Comparison of ENCODE assay signal across 11 cellular contexts in genomic region chr14:106850913-106851825, GRCh38.
DNase-seq lines count a peak whose midpoint lies in the region; ATAC-seq lines count a peak whose summit lies in the region.
"Had no signal": no experiment of that assay in that cellular context is flagged by ENCODE, and none has a peak within 500 bp of the region (broad histone marks: within the 10 kb centered on the region; RNA-seq: fewer than 3 reads in every experiment).

No MANE protein-coding gene starts in this region.

- ATAC-seq in GM19035 (IDR thresholded peaks at IDR 0.05; ENCODE audit: unreplicated experiment) (peak; percentile 55), HG02852 (IDR thresholded peaks at IDR 0.05; ENCODE audit: unreplicated experiment) (peak; percentile 63), left ventricle myocardium superior (no peak)
- ATAC-seq: Right ventricle myocardium inferior had no signal

- DNase-seq in DMS153 treated with DMSO at 0.1 percent for 48 hours (lab: John Stamatoyannopoulos, UW; ENCODE audit: unreplicated experiment) (peak; percentile 59), NCI-H187 treated with DMSO at 0.1 percent for 48 hours (lab: John Stamatoyannopoulos, UW) (peak; percentile 93), left ventricle myocardium superior (no peak), mucosa of gallbladder (ENCODE audit: low spot score) (no peak), DMS 273 (lab: John Stamatoyannopoulos, UW; ENCODE audit: unreplicated experiment) (no peak)
- DNase-seq in stimulated activated CD4-positive, alpha-beta T cell treated with anti-CD3 and anti-CD28 coated beads, Interleukin-12 subunit alpha, Interleukin-12 subunit beta, amount 100 ng/mL, for 4 hours: no peak
- DNase-seq: foreskin melanocyte, H7 had no signal

- intact Hi-C loops in left ventricle myocardium superior (cut with micrococcal nuclease): no loop called here

Comparison
In these comparisons a context has a peak if more than half of its experiments do, and no peak if none do; other contexts are left out.
1. DNase-seq: peak in DMS153 treated with DMSO at 0.1 percent for 48 hours (single experiment) and NCI-H187 treated with DMSO at 0.1 percent for 48 hours (single experiment); none in left ventricle myocardium superior (single experiment), mucosa of gallbladder (single experiment), DMS 273 (single experiment) and stimulated activated CD4-positive, alpha-beta T cell treated with anti-CD3 and anti-CD28 coated beads, Interleukin-12 subunit alpha, Interleukin-12 subunit beta, amount 100 ng/mL, for 4 hours (single experiment).